1 cellular context compared by ENCODE assay signal in the genomic region with DNA sequence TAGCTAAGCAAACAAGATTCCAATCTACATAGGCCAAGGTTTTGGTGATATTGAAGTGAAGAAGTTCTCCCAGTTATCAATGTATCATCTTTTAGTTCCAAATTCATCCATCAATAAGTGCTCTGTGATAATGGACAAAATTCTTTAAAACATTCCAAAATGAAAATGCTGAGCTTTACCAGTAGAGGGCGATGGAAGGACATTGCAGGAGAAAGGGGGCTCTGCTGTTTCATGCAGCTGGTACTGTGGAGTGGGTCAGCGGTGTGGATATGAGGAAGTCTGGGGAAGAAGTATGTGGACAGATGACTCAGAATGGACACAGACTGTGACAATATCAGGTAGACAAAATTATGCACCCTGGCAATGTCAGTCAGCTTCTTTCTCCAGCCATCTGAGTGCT.
TF ChIP-seq lines count a peak whose summit lies in the region.

No MANE protein-coding gene starts in this region.

TF ChIP-seq in GM23338, 12 proteins besides CTCF, POLR2A, EP300 and RAD21 (continued from another document):
- TF ChIP-seq, protein P1, sequence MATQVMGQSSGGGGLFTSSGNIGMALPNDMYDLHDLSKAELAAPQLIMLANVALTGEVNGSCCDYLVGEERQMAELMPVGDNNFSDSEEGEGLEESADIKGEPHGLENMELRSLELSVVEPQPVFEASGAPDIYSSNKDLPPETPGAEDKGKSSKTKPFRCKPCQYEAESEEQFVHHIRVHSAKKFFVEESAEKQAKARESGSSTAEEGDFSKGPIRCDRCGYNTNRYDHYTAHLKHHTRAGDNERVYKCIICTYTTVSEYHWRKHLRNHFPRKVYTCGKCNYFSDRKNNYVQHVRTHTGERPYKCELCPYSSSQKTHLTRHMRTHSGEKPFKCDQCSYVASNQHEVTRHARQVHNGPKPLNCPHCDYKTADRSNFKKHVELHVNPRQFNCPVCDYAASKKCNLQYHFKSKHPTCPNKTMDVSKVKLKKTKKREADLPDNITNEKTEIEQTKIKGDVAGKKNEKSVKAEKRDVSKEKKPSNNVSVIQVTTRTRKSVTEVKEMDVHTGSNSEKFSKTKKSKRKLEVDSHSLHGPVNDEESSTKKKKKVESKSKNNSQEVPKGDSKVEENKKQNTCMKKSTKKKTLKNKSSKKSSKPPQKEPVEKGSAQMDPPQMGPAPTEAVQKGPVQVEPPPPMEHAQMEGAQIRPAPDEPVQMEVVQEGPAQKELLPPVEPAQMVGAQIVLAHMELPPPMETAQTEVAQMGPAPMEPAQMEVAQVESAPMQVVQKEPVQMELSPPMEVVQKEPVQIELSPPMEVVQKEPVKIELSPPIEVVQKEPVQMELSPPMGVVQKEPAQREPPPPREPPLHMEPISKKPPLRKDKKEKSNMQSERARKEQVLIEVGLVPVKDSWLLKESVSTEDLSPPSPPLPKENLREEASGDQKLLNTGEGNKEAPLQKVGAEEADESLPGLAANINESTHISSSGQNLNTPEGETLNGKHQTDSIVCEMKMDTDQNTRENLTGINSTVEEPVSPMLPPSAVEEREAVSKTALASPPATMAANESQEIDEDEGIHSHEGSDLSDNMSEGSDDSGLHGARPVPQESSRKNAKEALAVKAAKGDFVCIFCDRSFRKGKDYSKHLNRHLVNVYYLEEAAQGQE (IDR thresholded peaks at IDR 0.05; ENCODE audit: unreplicated experiment) = no peak
- TF ChIP-seq STAT1 (IDR thresholded peaks at IDR 0.05; ENCODE audit: unreplicated experiment) (no peak), ZNF331 (CRISPR knock-in tag; IDR thresholded peaks at IDR 0.05; ENCODE audit: low read depth) (no peak), EZH2 (IDR thresholded peaks at IDR 0.05; ENCODE audit: low read depth, unreplicated experiment) (no peak)
TF ChIP-seq in GM23338: peak in this region for 0.
